ENCODE assay signal across 12 cellular contexts in the genomic region with DNA sequence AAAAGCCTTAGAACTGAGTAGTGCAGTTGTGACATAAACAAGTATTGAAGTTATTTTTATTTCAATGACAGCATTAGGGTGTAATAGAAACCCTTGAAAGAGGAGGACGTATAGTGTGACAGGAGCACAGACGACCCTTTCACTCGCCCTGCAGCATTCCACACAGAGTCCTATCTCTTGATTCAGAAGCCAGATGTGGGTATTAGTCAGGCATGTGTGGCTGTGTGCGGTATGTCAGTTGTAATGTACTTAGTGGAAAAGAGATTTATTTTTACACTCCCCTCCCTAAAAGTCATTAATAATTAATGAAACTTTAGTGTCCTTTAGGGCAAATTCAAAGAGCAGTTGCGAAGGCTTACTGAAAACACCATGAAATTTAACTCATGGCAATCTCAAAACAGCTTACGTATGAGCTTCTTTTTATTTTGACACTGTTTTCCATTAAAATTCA.
DNase-seq lines count a peak whose midpoint lies in the region; ATAC-seq and TF ChIP-seq lines count a peak whose summit lies in the region.
"Had no signal": no experiment of that assay in that cellular context is flagged by ENCODE, and none has a peak within 500 bp of the region (broad histone marks: within the 10 kb centered on the region; RNA-seq: fewer than 3 reads in every experiment).

No MANE protein-coding gene starts in this region.

- H3K4me1 ChIP-seq in foreskin keratinocyte: peaks cover 19% of the 10 kb centered on the region
- H3K4me1 ChIP-seq in OCI-LY7 (ENCODE audit: insufficient read depth, low read length, poor library complexity, severe bottlenecking): no peaks in the 10 kb centered on the region
- H3K4me1 ChIP-seq: uterus had no signal

- no peaks in the 10 kb centered on the region for H3K9me3 ChIP-seq in OCI-LY7 (ENCODE audit: low read length)
- H3K9me3 ChIP-seq: uterus had no signal

- no peak for TF ChIP-seq CTCF in foreskin keratinocyte (conservative IDR thresholded peaks at IDR 0.05)
- no peak for TF ChIP-seq CTCF in OCI-LY7 (conservative IDR thresholded peaks at IDR 0.05; ENCODE audit: low read length)

- H3K4me2 ChIP-seq in OCI-LY7 (ENCODE audit: low read length): no peak overlapping the region

- no peaks in the 10 kb centered on the region for H3K79me2 ChIP-seq in OCI-LY7 (ENCODE audit: insufficient read depth, low read depth, low read length)

- no peak overlapping the region for H3K4me3 ChIP-seq in OCI-LY7 (ENCODE audit: low read depth, low read length, poor library complexity, severe bottlenecking)
- H3K4me3 ChIP-seq: uterus had no signal

- ATAC-seq in SK-N-SH treated with all-trans-retinoic acid at 6 μM for 48 hours (peak; percentile 97), foreskin keratinocyte (peak; percentile 99)
- ATAC-seq: Panc1 had no signal

- H3K36me3 ChIP-seq in OCI-LY7 (ENCODE audit: insufficient read depth, low read length): no peaks in the 10 kb centered on the region
- H3K36me3 ChIP-seq: uterus had no signal

- POLR2A ChIA-PET in OCI-LY7 (lab: Charles Lee): interaction anchor here (0.7 kb wide), 1 partner anchor 154 kb away, joined by 4 read pairs; no protein-coding TSS in a partner anchor

- H3K27me3 ChIP-seq in foreskin keratinocyte: no peaks in the 10 kb centered on the region
- H3K27me3 ChIP-seq: uterus had no signal

- intact Hi-C loops in OCI-LY7 (cut with micrococcal nuclease; ENCODE audit: unreplicated experiment): no loop called here

- H2AFZ ChIP-seq in OCI-LY7 (ENCODE audit: low read length): no peak overlapping the region

- DNase-seq in HCEC 1CT (peak; percentile 91), foreskin keratinocyte (peak; percentile 64 to 85), renal cortical epithelial cell (ENCODE audit: low read depth) (peak; percentile 98), OCI-LY7 (ENCODE audit: low spot score) (no peak), GF-D8 (lab: John Stamatoyannopoulos, UW) (no peak), NCI-H345 treated with DMSO at 0.1 percent for 48 hours (lab: John Stamatoyannopoulos, UW; ENCODE audit: unreplicated experiment) (no peak)
- DNase-seq: activated T-cell treated with anti-CD3 and anti-CD28 coated beads, Interleukin-2, amount 50 U/mL, for 24 hours; DND-41; NCI-H2029 treated with DMSO at 0.1 percent for 48 hours; uterus had no signal

- CTCF ChIA-PET in OCI-LY7 (lab: Charles Lee; ENCODE audit: unreplicated experiment): no interaction called here

- H4K20me1 ChIP-seq in OCI-LY7 (ENCODE audit: insufficient read depth, low read length): no peaks in the 10 kb centered on the region

- H3K27ac ChIP-seq in foreskin keratinocyte (no peak overlapping the region), OCI-LY7 (ENCODE audit: low read depth, low read length, poor library complexity, severe bottlenecking) (no peak overlapping the region)
- H3K27ac ChIP-seq: uterus had no signal

- no TSS peak for BruUV-seq in OCI-LY7 (replicated peaks; lab: Mats Ljungman, UMichigan)

- H3K9me2 ChIP-seq in OCI-LY7 (ENCODE audit: insufficient read depth, low read length): no peaks in the 10 kb centered on the region

TF ChIP-seq in SK-N-SH treated with all-trans-retinoic acid at 6 μM for 48 hours, 23 proteins besides CTCF, POLR2A, EP300 and RAD21:
- no peak for TF ChIP-seq ZFP30 (CRISPR knock-in tag; IDR thresholded peaks at IDR 0.05)
- TF ChIP-seq TCF4 (CRISPR knock-in tag; IDR thresholded peaks at IDR 0.05; ENCODE audit: borderline replicate concordance): peak; percentile 55; the same call in 1 of the 2 replicates
- TF ChIP-seq, protein P1, sequence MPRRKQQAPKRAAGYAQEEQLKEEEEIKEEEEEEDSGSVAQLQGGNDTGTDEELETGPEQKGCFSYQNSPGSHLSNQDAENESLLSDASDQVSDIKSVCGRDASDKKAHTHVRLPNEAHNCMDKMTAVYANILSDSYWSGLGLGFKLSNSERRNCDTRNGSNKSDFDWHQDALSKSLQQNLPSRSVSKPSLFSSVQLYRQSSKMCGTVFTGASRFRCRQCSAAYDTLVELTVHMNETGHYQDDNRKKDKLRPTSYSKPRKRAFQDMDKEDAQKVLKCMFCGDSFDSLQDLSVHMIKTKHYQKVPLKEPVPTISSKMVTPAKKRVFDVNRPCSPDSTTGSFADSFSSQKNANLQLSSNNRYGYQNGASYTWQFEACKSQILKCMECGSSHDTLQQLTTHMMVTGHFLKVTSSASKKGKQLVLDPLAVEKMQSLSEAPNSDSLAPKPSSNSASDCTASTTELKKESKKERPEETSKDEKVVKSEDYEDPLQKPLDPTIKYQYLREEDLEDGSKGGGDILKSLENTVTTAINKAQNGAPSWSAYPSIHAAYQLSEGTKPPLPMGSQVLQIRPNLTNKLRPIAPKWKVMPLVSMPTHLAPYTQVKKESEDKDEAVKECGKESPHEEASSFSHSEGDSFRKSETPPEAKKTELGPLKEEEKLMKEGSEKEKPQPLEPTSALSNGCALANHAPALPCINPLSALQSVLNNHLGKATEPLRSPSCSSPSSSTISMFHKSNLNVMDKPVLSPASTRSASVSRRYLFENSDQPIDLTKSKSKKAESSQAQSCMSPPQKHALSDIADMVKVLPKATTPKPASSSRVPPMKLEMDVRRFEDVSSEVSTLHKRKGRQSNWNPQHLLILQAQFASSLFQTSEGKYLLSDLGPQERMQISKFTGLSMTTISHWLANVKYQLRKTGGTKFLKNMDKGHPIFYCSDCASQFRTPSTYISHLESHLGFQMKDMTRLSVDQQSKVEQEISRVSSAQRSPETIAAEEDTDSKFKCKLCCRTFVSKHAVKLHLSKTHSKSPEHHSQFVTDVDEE (CRISPR knock-in tag; IDR thresholded peaks at IDR 0.05): no peak
TF ChIP-seq in SK-N-SH treated with all-trans-retinoic acid at 6 μM for 48 hours: peak in this region for 1.

Comparison
In these comparisons a context has a peak if more than half of its experiments do, and no peak if none do; other contexts are left out.
1. DNase-seq: peak in HCEC 1CT (single experiment), foreskin keratinocyte (2 of 2) and renal cortical epithelial cell (single experiment); none in OCI-LY7 (single experiment), GF-D8 (single experiment) and NCI-H345 treated with DMSO at 0.1 percent for 48 hours (single experiment).